17 cellular contexts compared by ENCODE assay signal in the genomic region with DNA sequence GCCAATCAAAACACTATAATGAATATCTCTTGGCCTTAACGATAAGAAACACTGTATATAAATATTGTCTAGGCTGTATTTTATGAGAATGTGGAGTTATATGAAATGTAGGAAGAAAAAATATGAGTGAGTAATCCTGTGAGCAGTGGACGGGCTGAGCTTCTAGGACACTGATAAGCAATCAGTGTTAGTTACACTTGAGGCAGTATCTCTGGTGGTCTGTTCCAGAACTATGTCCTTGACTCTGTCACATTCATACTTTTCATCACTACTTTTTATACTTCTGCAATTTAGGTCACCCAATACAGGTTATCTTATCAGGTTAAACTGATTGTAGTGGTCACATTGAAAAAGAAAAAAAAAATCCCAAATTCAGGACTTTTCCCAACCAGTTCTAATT.
"Had no signal": no experiment of that assay in that cellular context is flagged by ENCODE, and none has a peak within 500 bp of the region (broad histone marks: within the 10 kb centered on the region; RNA-seq: fewer than 3 reads in every experiment).

No MANE protein-coding gene starts in this region.

- H3K4me3 Mint-ChIP-seq: effector memory CD8-positive, alpha-beta T cell; natural killer cell; stimulated activated naive CD8-positive, alpha-beta T cell treated with anti-CD3 and anti-CD28 coated beads, Interleukin-15, amount 100 ng/mL, for 72 hours; type B pancreatic cell had no signal

- H3K36me3 Mint-ChIP-seq: natural killer cell, type B pancreatic cell had no signal

- DNase-seq: cortex of kidney; effector memory CD8-positive, alpha-beta T cell; left lung; lower lobe of right lung; natural killer cell; occipital lobe; pancreas; retina; stimulated activated CD4-positive, alpha-beta T cell treated with anti-CD3 and anti-CD28 coated beads, Interleukin-12 subunit alpha, Interleukin-12 subunit beta, amount 100 ng/mL, for 4 hours; stimulated activated CD4-positive, alpha-beta T cell treated with anti-CD3 and anti-CD28 coated beads, Interleukin-1b, Interleukin-23, amount 100 ng/mL, for 48 hours; stimulated activated CD4-positive, alpha-beta T cell treated with anti-CD3 and anti-CD28 coated beads, Interleukin-4, amount 100 ng/mL, for 1 hour; stimulated activated CD8-positive, alpha-beta memory T cell treated with anti-CD3 and anti-CD28 coated beads, Interleukin-4, amount 100 ng/mL, for 48 hours; stimulated activated naive CD4-positive, alpha-beta T cell; stimulated activated naive CD8-positive, alpha-beta T cell treated with anti-CD3 and anti-CD28 coated beads, Interleukin-15, amount 100 ng/mL, for 72 hours; tibial artery had no signal

- H3K27ac Mint-ChIP-seq: effector memory CD8-positive, alpha-beta T cell; natural killer cell; stimulated activated naive CD8-positive, alpha-beta T cell treated with anti-CD3 and anti-CD28 coated beads, Interleukin-15, amount 100 ng/mL, for 72 hours; type B pancreatic cell had no signal

- ATAC-seq: effector memory CD8-positive, alpha-beta T cell; left lung; lower lobe of right lung; natural killer cell; pancreas; sciatic nerve; stimulated activated naive CD8-positive, alpha-beta T cell treated with anti-CD3 and anti-CD28 coated beads, Interleukin-15, amount 100 ng/mL, for 72 hours had no signal

- H3K4me1 Mint-ChIP-seq: natural killer cell; stimulated activated naive CD8-positive, alpha-beta T cell treated with anti-CD3 and anti-CD28 coated beads, Interleukin-15, amount 100 ng/mL, for 72 hours had no signal

- H3K9me3 Mint-ChIP-seq: effector memory CD8-positive, alpha-beta T cell; natural killer cell; stimulated activated naive CD8-positive, alpha-beta T cell treated with anti-CD3 and anti-CD28 coated beads, Interleukin-15, amount 100 ng/mL, for 72 hours; type B pancreatic cell had no signal
